In genomic region chr2:39696072-39696471, GRCh38 we compare ENCODE assay signal across 9 cellular contexts. TPM values are rescaled to one million over a fixed set of nuclear protein-coding genes. Genes with fewer than 3 reads are reported as not detected.
DNase-seq lines count a peak whose midpoint lies in the region; ATAC-seq and TF ChIP-seq lines count a peak whose summit lies in the region.
"Had no signal": no experiment of that assay in that cellular context is flagged by ENCODE, and none has a peak within 500 bp of the region (broad histone marks: within the 10 kb centered on the region; RNA-seq: fewer than 3 reads in every experiment).

No MANE protein-coding gene starts in this region.

- peak; percentile 44 for DNase-seq in ELR (ENCODE audit: low read depth)
- DNase-seq in NCI-H2196 treated with DMSO at 0.1 percent for 48 hours (lab: John Stamatoyannopoulos, UW; ENCODE audit: unreplicated experiment), result peak; percentile 49
- DNase-seq in epithelial cell of esophagus (ENCODE audit: low read depth), result peak; percentile 64
- DNase-seq in progenitor cell of endocrine pancreas (ENCODE audit: low spot score, unreplicated experiment), result no peak
- no peak for DNase-seq in activated CD4-positive, CD25-positive, alpha-beta regulatory T cell treated with anti-CD3 and anti-CD28 coated beads, Interleukin-2, amount 50 U/mL, for 72 hours
- DNase-seq in GM19240 (ENCODE audit: insufficient read length, low spot score), result no peak
- no peak for DNase-seq in immature natural killer cell
- DNase-seq: activated CD4-positive, alpha-beta T cell treated with anti-CD3 and anti-CD28 coated beads for 36 hours had no signal

- no peak for TF ChIP-seq CTCF in epithelial cell of esophagus (IDR thresholded peaks at IDR 0.05; ENCODE audit: insufficient read depth, low read depth, low read length, missing control alignments)
- no peak for TF ChIP-seq CTCF in progenitor cell of endocrine pancreas (IDR thresholded peaks at IDR 0.05; ENCODE audit: unreplicated experiment)

- H3K27ac Mint-ChIP-seq in progenitor cell of endocrine pancreas (peak overlapping the region; percentile 42), immature natural killer cell (no peak overlapping the region)
- H3K27ac Mint-ChIP-seq: activated CD4-positive, alpha-beta T cell treated with anti-CD3 and anti-CD28 coated beads for 36 hours had no signal

- no peak overlapping the region for H3K4me3 ChIP-seq in epithelial cell of esophagus (ENCODE audit: low read length)

- H3K4me1 Mint-ChIP-seq in progenitor cell of endocrine pancreas (ENCODE audit: low read depth) (peaks cover 13% of the 10 kb centered on the region), immature natural killer cell (no peaks in the 10 kb centered on the region)
- H3K4me1 Mint-ChIP-seq: activated CD4-positive, alpha-beta T cell treated with anti-CD3 and anti-CD28 coated beads for 36 hours had no signal

- H3K36me3 Mint-ChIP-seq in progenitor cell of endocrine pancreas (ENCODE audit: insufficient read depth), result peaks cover 11% of the 10 kb centered on the region
- no peaks in the 10 kb centered on the region for H3K36me3 Mint-ChIP-seq in immature natural killer cell

- H3K9me3 Mint-ChIP-seq in progenitor cell of endocrine pancreas (ENCODE audit: low read depth) (peaks cover 11% of the 10 kb centered on the region), immature natural killer cell (peaks cover 4 to 12% (median 7%) of the 10 kb centered on the region in 6 donors)

- no peak for ATAC-seq in GM19351 (IDR thresholded peaks at IDR 0.05; ENCODE audit: unreplicated experiment)
- ATAC-seq: activated CD4-positive, alpha-beta T cell treated with anti-CD3 and anti-CD28 coated beads for 36 hours had no signal

- H3K27me3 Mint-ChIP-seq in progenitor cell of endocrine pancreas (no peaks in the 10 kb centered on the region), immature natural killer cell (ENCODE audit: low read depth in 3 of 3) (peaks cover 1 to 10% (median 5%) of the 10 kb centered on the region in 3 donors)

- H3K4me3 Mint-ChIP-seq in progenitor cell of endocrine pancreas (ENCODE audit: low read depth), result no peak overlapping the region
- H3K4me3 Mint-ChIP-seq in immature natural killer cell, result no peak overlapping the region
- H3K4me3 Mint-ChIP-seq: activated CD4-positive, alpha-beta T cell treated with anti-CD3 and anti-CD28 coated beads for 36 hours had no signal

RNA-seq across cellular contexts. Expression of gene TMEM178A, which starts 30.4 kb away (rescaled TPM):
- 28.7 and 32.9 TPM in 2 replicates for total RNA-seq in progenitor cell of endocrine pancreas
- polyA plus RNA-seq in immature natural killer cell, result not detected

Comparison
In these comparisons a context has a peak if more than half of its experiments do, and no peak if none do; other contexts are left out.
1. DNase-seq: peak in ELR (single experiment), NCI-H2196 treated with DMSO at 0.1 percent for 48 hours (single experiment) and epithelial cell of esophagus (single experiment); none in progenitor cell of endocrine pancreas (single experiment), activated CD4-positive, CD25-positive, alpha-beta regulatory T cell treated with anti-CD3 and anti-CD28 coated beads, Interleukin-2, amount 50 U/mL, for 72 hours (single experiment), GM19240 (single experiment) and immature natural killer cell (0 of 3).